Comparison of ENCODE assay signal across 11 cellular contexts in the genomic region with DNA sequence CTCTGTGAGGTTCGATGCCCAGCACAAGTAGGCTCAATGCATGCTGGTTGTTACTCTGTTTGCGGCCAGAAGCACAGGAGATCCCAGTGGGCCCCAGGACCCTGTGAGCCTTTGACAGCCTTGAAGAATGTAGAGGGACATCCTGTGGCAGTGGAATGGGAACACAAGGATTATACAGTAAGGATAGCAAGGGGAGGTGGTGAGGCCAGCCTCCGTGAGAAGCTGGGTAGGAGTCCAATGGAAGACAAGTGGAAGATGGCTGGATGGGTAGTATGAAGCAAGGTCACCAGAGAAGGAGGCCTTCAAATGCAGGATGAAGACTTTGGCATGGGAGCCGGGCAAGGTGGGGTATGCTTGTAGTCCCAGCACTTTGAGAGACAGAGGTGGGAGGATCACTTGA.
"Had no signal": no experiment of that assay in that cellular context is flagged by ENCODE, and none has a peak within 500 bp of the region (broad histone marks: within the 10 kb centered on the region; RNA-seq: fewer than 3 reads in every experiment).

No MANE protein-coding gene starts in this region.

- H3K27ac ChIP-seq: GM23248 had no signal

- H3K36me3 ChIP-seq: HAP-1 had no signal

- ATAC-seq: GM23338, HCT116 had no signal

- H2AFZ ChIP-seq: GM23248, GM23338 had no signal

- H3K9ac ChIP-seq: GM23248 had no signal

- DNase-seq: GM23248, GOT3, H7, H9, HCEC 1CT, HFFc6 had no signal

- H3K4me2 ChIP-seq: GM23338 had no signal

- H3K4me1 ChIP-seq: HAP-1 had no signal

- FAIRE-seq: H1, H54 had no signal

- H3K9me3 ChIP-seq: HAP-1 had no signal

- H3K4me3 ChIP-seq: GM23248, GM23338, HAP-1 had no signal
